11 cellular contexts compared by ENCODE assay signal in the genomic region with DNA sequence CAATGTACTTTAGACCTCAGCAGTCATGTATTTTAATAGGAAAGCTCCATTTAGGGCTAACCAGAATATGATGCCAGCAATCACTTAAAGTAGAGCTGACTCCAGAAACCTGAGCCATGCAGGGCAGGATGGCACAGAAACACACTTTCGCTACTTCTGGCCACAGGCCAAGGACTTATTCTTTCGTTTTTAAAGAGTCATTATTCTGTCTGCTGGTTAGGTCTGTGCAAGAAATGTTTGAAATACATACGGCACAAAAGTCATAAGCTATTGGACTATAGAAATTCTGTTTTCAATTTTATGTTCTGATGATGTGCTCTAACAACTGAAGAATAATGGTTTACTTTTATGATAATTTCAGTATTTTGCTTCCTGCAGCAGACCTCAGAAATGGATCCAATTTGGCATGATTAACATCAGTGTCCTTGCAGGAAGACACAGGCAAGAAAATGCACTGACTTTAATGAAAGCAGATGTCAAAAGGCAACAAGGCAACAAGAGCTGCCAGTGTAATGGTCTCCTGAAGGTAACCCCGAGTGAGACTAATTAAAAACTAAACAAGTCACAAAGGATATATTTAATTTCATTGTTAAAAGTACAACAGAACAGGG.
DNase-seq lines count a peak whose midpoint lies in the region; ATAC-seq, FAIRE-seq and TF ChIP-seq lines count a peak whose summit lies in the region.
"Had no signal": no experiment of that assay in that cellular context is flagged by ENCODE, and none has a peak within 500 bp of the region (broad histone marks: within the 10 kb centered on the region; RNA-seq: fewer than 3 reads in every experiment).

No MANE protein-coding gene starts in this region.

- H3K27ac ChIP-seq in urinary bladder (ENCODE audit: low read depth) = no peak overlapping the region
- H3K27ac ChIP-seq in CD8-positive, alpha-beta T cell (ENCODE audit: low read depth, low read length) = no peak overlapping the region

- no peaks in the 10 kb centered on the region for H3K9me3 Mint-ChIP-seq in CD8-positive, alpha-beta T cell
- H3K9me3 Mint-ChIP-seq: memory B cell had no signal

- no peaks in the 10 kb centered on the region for H3K27me3 Mint-ChIP-seq in CD8-positive, alpha-beta T cell (ENCODE audit: low read depth)
- H3K27me3 Mint-ChIP-seq: memory B cell had no signal

- no peak for ATAC-seq in CD8-positive, alpha-beta T cell
- ATAC-seq in GM21381 (IDR thresholded peaks at IDR 0.05; ENCODE audit: unreplicated experiment) = no peak

- H3K4me3 Mint-ChIP-seq in CD8-positive, alpha-beta T cell = no peak overlapping the region
- H3K4me3 Mint-ChIP-seq: B cell, memory B cell had no signal

- no peaks in the 10 kb centered on the region for H3K4me1 Mint-ChIP-seq in CD8-positive, alpha-beta T cell (ENCODE audit: low read depth)
- H3K4me1 Mint-ChIP-seq: B cell, memory B cell had no signal

- no peaks in the 10 kb centered on the region for H3K9me3 ChIP-seq in CD8-positive, alpha-beta T cell (ENCODE audit: low read length)

- H3K4me1 ChIP-seq in urinary bladder (ENCODE audit: insufficient read depth) = no peaks in the 10 kb centered on the region
- no peaks in the 10 kb centered on the region for H3K4me1 ChIP-seq in CD8-positive, alpha-beta T cell (ENCODE audit: insufficient read depth, low read length)

- H3K27ac Mint-ChIP-seq in CD8-positive, alpha-beta T cell = no peak overlapping the region
- H3K27ac Mint-ChIP-seq: B cell, memory B cell had no signal

- CTCF ChIA-PET in CD8-positive, alpha-beta T cell (lab: Charles Lee) = interaction anchor here (1.2 kb wide), 1 partner anchor 129 kb away, joined by 4 read pairs; no protein-coding TSS in a partner anchor

- intact Hi-C loops in CD8-positive, alpha-beta T cell (cut with DNase I, micrococcal nuclease) = no loop called here

- H3K4me3 ChIP-seq in WI38 (ENCODE audit: low read depth, low read length) = peak overlapping the region; percentile 45
- H3K4me3 ChIP-seq in urinary bladder (ENCODE audit: low read depth, low read length) = peak overlapping the region; percentile 22
- no peak overlapping the region for H3K4me3 ChIP-seq in CD8-positive, alpha-beta T cell (ENCODE audit: low read depth, low read length)

- peak; percentile 33 for DNase-seq in NCI-H345 (lab: John Stamatoyannopoulos, UW)
- no peak for DNase-seq in NCI-H345 treated with DMSO at 0.1 percent for 48 hours (lab: John Stamatoyannopoulos, UW; ENCODE audit: unreplicated experiment)
- no peak for DNase-seq in CD8-positive, alpha-beta T cell
- no peak for DNase-seq in UCSD-AML1 (lab: John Stamatoyannopoulos, UW; ENCODE audit: unreplicated experiment)
- DNase-seq: stimulated activated naive CD4-positive, alpha-beta T cell had no signal

- peak; percentile 94 for FAIRE-seq in islet of Langerhans (lab: Jason Lieb, UNC)

- no peaks in the 10 kb centered on the region for H3K36me3 ChIP-seq in urinary bladder (ENCODE audit: insufficient read depth)
- H3K36me3 ChIP-seq in CD8-positive, alpha-beta T cell (ENCODE audit: insufficient read depth, low read length) = no peaks in the 10 kb centered on the region

- no peaks in the 10 kb centered on the region for H3K36me3 Mint-ChIP-seq in CD8-positive, alpha-beta T cell
- H3K36me3 Mint-ChIP-seq: memory B cell had no signal

- no peak for TF ChIP-seq CTCF in WI38 (IDR thresholded peaks at IDR 0.05; ENCODE audit: low read depth, low read length)
- TF ChIP-seq CTCF in CD8-positive, alpha-beta T cell (IDR thresholded peaks at IDR 0.05) = no peak

- 24% methylated on average over 4 of the region's 4 CpGs for WGBS in urinary bladder

- POLR2A ChIA-PET in CD8-positive, alpha-beta T cell (lab: Charles Lee) = no interaction called here

- H3K27me3 ChIP-seq in CD8-positive, alpha-beta T cell (ENCODE audit: insufficient read depth, low read length) = no peaks in the 10 kb centered on the region
